ENCODE assay signal across 27 cellular contexts in genomic region chr9:79788662-79789061, GRCh38.
"Had no signal": no experiment of that assay in that cellular context is flagged by ENCODE, and none has a peak within 500 bp of the region (broad histone marks: within the 10 kb centered on the region; RNA-seq: fewer than 3 reads in every experiment).

No MANE protein-coding gene starts in this region.

- H3K9me3 ChIP-seq: colonic mucosa, esophagus squamous epithelium, gastrocnemius medialis had no signal

- H3K36me3 ChIP-seq: colonic mucosa, esophagus squamous epithelium, gastrocnemius medialis, gastroesophageal sphincter, heart left ventricle, heart right ventricle had no signal

- FAIRE-seq: endometrium, endothelial cell of umbilical vein had no signal

- H3K4me3 Mint-ChIP-seq: dendritic cell treated with granulocyte-macrophage colony-stimulating factor and Interleukin-4, amounts not matched to agents 40 ng/mL and 50 ng/mL, for 4 days; effector memory CD8-positive, alpha-beta T cell; endodermal cell had no signal

- ATAC-seq: effector memory CD8-positive, alpha-beta T cell; esophagus mucosa; foreskin keratinocyte; gastrocnemius medialis; gastroesophageal sphincter; heart left ventricle; heart right ventricle had no signal

- H3K27me3 Mint-ChIP-seq: dendritic cell treated with granulocyte-macrophage colony-stimulating factor and Interleukin-4, amounts not matched to agents 40 ng/mL and 50 ng/mL, for 4 days had no signal

- DNase-seq: colonic mucosa; cortex of kidney; dermis blood vessel endothelial cell; dorsolateral prefrontal cortex; effector CD4-positive, alpha-beta T cell; effector CD8-positive, alpha-beta T cell; effector memory CD4-positive, alpha-beta T cell; effector memory CD8-positive, alpha-beta T cell; endodermal cell; erythroblast; esophagus squamous epithelium; foreskin fibroblast; foreskin keratinocyte; foreskin melanocyte; gastrocnemius medialis; glutamatergic neuron; heart left ventricle; heart right ventricle; hippocampal formation had no signal

- H3K4me1 Mint-ChIP-seq: endodermal cell had no signal

- H3K27me3 ChIP-seq: colonic mucosa, esophagus squamous epithelium, foreskin keratinocyte, gastrocnemius medialis, gastroesophageal sphincter, heart left ventricle, hepatocyte had no signal

- H3K27ac ChIP-seq: colonic mucosa, coronary artery, dorsolateral prefrontal cortex, epithelial cell of prostate, esophagus squamous epithelium, foreskin keratinocyte, gastrocnemius medialis, gastroesophageal sphincter, heart left ventricle, heart right ventricle, hepatocyte had no signal

- H3K4me3 ChIP-seq: colonic mucosa, coronary artery, dorsolateral prefrontal cortex, esophagus squamous epithelium, gastrocnemius medialis, gastroesophageal sphincter, heart left ventricle, heart right ventricle, hepatocyte had no signal

- H3K4me1 ChIP-seq: colonic mucosa, esophagus squamous epithelium, foreskin keratinocyte, gastrocnemius medialis, gastroesophageal sphincter, heart left ventricle, heart right ventricle had no signal

- H3K27ac Mint-ChIP-seq: dendritic cell treated with granulocyte-macrophage colony-stimulating factor and Interleukin-4, amounts not matched to agents 40 ng/mL and 50 ng/mL, for 4 days; effector memory CD8-positive, alpha-beta T cell; endodermal cell had no signal
